Comparison of ENCODE assay signal across 1 cellular context in genomic region chr22:18031670-18032454, GRCh38.
TF ChIP-seq lines count a peak whose summit lies in the region.

No MANE protein-coding gene starts in this region.

TF ChIP-seq in HepG2, 621 proteins besides CTCF, POLR2A, EP300 and RAD21 (continued from another document):
- TF ChIP-seq REST (IDR thresholded peaks at IDR 0.05; ENCODE audit: borderline replicate concordance in 1 of 2, low read depth in 1 of 2, low read length in 2 of 2) = no peak
- no peak for TF ChIP-seq CERS6 (CRISPR knock-in tag; IDR thresholded peaks at IDR 0.05)
- no peak for TF ChIP-seq ETV5 (CRISPR knock-in tag; IDR thresholded peaks at IDR 0.05; ENCODE audit: borderline replicate concordance)
- no peak for TF ChIP-seq ZSCAN5A (CRISPR knock-in tag; IDR thresholded peaks at IDR 0.05; ENCODE audit: borderline replicate concordance)
